ENCODE assay signal across 1 cellular context in the genomic region with DNA sequence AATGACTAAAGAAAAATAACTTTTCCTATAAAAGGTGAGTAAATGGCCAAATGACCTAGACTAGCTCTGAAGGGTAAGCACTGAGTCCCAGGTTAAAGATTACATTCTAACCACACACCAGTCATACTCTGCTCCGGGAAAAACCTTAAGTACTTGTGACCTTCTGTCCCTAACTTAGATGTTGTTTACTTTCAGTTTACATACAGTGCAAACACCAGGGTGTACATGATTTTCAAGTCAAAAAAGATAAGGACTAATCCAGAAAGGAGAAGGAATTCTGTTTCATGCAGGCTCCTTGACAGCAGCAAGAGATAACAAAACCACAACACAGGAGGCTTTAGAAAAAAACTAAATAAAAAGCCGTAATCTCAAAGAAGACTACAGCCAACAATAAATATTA.
TF ChIP-seq lines count a peak whose summit lies in the region.

No MANE protein-coding gene starts in this region.

TF ChIP-seq in K562, 482 proteins besides CTCF, POLR2A, EP300 and RAD21 (continued from another document and continues in another):
- TF ChIP-seq, protein P1, sequence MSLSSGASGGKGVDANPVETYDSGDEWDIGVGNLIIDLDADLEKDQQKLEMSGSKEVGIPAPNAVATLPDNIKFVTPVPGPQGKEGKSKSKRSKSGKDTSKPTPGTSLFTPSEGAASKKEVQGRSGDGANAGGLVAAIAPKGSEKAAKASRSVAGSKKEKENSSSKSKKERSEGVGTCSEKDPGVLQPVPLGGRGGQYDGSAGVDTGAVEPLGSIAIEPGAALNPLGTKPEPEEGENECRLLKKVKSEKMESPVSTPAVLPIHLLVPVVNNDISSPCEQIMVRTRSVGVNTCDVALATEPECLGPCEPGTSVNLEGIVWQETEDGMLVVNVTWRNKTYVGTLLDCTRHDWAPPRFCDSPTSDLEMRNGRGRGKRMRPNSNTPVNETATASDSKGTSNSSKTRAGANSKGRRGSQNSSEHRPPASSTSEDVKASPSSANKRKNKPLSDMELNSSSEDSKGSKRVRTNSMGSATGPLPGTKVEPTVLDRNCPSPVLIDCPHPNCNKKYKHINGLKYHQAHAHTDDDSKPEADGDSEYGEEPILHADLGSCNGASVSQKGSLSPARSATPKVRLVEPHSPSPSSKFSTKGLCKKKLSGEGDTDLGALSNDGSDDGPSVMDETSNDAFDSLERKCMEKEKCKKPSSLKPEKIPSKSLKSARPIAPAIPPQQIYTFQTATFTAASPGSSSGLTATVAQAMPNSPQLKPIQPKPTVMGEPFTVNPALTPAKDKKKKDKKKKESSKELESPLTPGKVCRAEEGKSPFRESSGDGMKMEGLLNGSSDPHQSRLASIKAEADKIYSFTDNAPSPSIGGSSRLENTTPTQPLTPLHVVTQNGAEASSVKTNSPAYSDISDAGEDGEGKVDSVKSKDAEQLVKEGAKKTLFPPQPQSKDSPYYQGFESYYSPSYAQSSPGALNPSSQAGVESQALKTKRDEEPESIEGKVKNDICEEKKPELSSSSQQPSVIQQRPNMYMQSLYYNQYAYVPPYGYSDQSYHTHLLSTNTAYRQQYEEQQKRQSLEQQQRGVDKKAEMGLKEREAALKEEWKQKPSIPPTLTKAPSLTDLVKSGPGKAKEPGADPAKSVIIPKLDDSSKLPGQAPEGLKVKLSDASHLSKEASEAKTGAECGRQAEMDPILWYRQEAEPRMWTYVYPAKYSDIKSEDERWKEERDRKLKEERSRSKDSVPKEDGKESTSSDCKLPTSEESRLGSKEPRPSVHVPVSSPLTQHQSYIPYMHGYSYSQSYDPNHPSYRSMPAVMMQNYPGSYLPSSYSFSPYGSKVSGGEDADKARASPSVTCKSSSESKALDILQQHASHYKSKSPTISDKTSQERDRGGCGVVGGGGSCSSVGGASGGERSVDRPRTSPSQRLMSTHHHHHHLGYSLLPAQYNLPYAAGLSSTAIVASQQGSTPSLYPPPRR (CRISPR knock-in tag; IDR thresholded peaks at IDR 0.05; ENCODE audit: borderline replicate concordance) = no peak
- no peak for TF ChIP-seq ZNF224 (CRISPR knock-in tag; IDR thresholded peaks at IDR 0.05)
- TF ChIP-seq SMARCA4 (IDR thresholded peaks at IDR 0.05) = peak; percentile 73; the same call in 1 of the 2 replicates
- TF ChIP-seq, protein P2, sequence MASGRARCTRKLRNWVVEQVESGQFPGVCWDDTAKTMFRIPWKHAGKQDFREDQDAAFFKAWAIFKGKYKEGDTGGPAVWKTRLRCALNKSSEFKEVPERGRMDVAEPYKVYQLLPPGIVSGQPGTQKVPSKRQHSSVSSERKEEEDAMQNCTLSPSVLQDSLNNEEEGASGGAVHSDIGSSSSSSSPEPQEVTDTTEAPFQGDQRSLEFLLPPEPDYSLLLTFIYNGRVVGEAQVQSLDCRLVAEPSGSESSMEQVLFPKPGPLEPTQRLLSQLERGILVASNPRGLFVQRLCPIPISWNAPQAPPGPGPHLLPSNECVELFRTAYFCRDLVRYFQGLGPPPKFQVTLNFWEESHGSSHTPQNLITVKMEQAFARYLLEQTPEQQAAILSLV (tag; IDR thresholded peaks at IDR 0.05) = no peak
- TF ChIP-seq CTBP1 (IDR thresholded peaks at IDR 0.05; ENCODE audit: borderline replicate concordance) = peak; percentile 64; the same call in 1 of the 2 replicates
- no peak for TF ChIP-seq ZNF780A (CRISPR knock-in tag; IDR thresholded peaks at IDR 0.05)
- TF ChIP-seq ILF3 (IDR thresholded peaks at IDR 0.05; ENCODE audit: borderline replicate concordance) = no peak
- no peak for TF ChIP-seq HDAC1 (IDR thresholded peaks at IDR 0.05)
- TF ChIP-seq ZNF586 (CRISPR knock-in tag; conservative IDR thresholded peaks at IDR 0.05) = no peak
- no peak for TF ChIP-seq CHD2 (IDR thresholded peaks at IDR 0.05; ENCODE audit: low read depth, low read length)
- no peak for TF ChIP-seq TCF7 (IDR thresholded peaks at IDR 0.05; ENCODE audit: borderline replicate concordance)
- no peak for TF ChIP-seq TBL1XR1 (IDR thresholded peaks at IDR 0.05; ENCODE audit: low read length in 2 of 2)
- peak; percentile 35; the same call in 1 of the 2 replicates for TF ChIP-seq NCOR1 (IDR thresholded peaks at IDR 0.05)
- TF ChIP-seq PHB (CRISPR knock-in tag; IDR thresholded peaks at IDR 0.05) = no peak
- TF ChIP-seq, protein P3, sequence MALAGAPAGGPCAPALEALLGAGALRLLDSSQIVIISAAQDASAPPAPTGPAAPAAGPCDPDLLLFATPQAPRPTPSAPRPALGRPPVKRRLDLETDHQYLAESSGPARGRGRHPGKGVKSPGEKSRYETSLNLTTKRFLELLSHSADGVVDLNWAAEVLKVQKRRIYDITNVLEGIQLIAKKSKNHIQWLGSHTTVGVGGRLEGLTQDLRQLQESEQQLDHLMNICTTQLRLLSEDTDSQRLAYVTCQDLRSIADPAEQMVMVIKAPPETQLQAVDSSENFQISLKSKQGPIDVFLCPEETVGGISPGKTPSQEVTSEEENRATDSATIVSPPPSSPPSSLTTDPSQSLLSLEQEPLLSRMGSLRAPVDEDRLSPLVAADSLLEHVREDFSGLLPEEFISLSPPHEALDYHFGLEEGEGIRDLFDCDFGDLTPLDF (CRISPR knock-in tag; IDR thresholded peaks at IDR 0.05) = no peak
- TF ChIP-seq, protein P4, sequence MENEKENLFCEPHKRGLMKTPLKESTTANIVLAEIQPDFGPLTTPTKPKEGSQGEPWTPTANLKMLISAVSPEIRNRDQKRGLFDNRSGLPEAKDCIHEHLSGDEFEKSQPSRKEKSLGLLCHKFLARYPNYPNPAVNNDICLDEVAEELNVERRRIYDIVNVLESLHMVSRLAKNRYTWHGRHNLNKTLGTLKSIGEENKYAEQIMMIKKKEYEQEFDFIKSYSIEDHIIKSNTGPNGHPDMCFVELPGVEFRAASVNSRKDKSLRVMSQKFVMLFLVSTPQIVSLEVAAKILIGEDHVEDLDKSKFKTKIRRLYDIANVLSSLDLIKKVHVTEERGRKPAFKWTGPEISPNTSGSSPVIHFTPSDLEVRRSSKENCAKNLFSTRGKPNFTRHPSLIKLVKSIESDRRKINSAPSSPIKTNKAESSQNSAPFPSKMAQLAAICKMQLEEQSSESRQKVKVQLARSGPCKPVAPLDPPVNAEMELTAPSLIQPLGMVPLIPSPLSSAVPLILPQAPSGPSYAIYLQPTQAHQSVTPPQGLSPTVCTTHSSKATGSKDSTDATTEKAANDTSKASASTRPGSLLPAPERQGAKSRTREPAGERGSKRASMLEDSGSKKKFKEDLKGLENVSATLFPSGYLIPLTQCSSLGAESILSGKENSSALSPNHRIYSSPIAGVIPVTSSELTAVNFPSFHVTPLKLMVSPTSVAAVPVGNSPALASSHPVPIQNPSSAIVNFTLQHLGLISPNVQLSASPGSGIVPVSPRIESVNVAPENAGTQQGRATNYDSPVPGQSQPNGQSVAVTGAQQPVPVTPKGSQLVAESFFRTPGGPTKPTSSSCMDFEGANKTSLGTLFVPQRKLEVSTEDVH (IDR thresholded peaks at IDR 0.05; ENCODE audit: low read depth, partially characterized antibody) = no peak
- TF ChIP-seq STAT5B (CRISPR knock-in tag; IDR thresholded peaks at IDR 0.05) = no peak
- no peak for TF ChIP-seq NR2F6 (CRISPR knock-in tag; IDR thresholded peaks at IDR 0.05)
- no peak for TF ChIP-seq KAT2B (IDR thresholded peaks at IDR 0.05; ENCODE audit: low read depth, low read length)
- no peak for TF ChIP-seq MCM2 (IDR thresholded peaks at IDR 0.05; ENCODE audit: low read depth)
- TF ChIP-seq, protein P5, sequence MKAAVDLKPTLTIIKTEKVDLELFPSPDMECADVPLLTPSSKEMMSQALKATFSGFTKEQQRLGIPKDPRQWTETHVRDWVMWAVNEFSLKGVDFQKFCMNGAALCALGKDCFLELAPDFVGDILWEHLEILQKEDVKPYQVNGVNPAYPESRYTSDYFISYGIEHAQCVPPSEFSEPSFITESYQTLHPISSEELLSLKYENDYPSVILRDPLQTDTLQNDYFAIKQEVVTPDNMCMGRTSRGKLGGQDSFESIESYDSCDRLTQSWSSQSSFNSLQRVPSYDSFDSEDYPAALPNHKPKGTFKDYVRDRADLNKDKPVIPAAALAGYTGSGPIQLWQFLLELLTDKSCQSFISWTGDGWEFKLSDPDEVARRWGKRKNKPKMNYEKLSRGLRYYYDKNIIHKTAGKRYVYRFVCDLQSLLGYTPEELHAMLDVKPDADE (conservative IDR thresholded peaks at IDR 0.05; ENCODE audit: control insufficient read depth, low read depth, low read length) = no peak
- no peak for TF ChIP-seq RBM22 (IDR thresholded peaks at IDR 0.05; ENCODE audit: low read depth, low read length, poor library complexity, severe bottlenecking)
- no peak for TF ChIP-seq PRPF4 (IDR thresholded peaks at IDR 0.05; ENCODE audit: insufficient read depth, low read depth, low read length, poor library complexity, severe bottlenecking)
- TF ChIP-seq, protein P6, sequence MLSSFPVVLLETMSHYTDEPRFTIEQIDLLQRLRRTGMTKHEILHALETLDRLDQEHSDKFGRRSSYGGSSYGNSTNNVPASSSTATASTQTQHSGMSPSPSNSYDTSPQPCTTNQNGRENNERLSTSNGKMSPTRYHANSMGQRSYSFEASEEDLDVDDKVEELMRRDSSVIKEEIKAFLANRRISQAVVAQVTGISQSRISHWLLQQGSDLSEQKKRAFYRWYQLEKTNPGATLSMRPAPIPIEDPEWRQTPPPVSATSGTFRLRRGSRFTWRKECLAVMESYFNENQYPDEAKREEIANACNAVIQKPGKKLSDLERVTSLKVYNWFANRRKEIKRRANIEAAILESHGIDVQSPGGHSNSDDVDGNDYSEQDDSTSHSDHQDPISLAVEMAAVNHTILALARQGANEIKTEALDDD (IDR thresholded peaks at IDR 0.05) = peak; percentile 88
- TF ChIP-seq ZNF584 (CRISPR knock-in tag; IDR thresholded peaks at IDR 0.05; ENCODE audit: low read depth) = 0 out of 2 replicates have a peak, but pooled peaks have one; percentile 38
- no peak for TF ChIP-seq TARDBP (IDR thresholded peaks at IDR 0.05)
- TF ChIP-seq ZC3H8 (IDR thresholded peaks at IDR 0.05) = no peak
- no peak for TF ChIP-seq SIX5 (IDR thresholded peaks at IDR 0.05; ENCODE audit: borderline replicate concordance in 1 of 2, insufficient read depth in 1 of 2, low read depth in 1 of 2, low read length in 2 of 2)
- peak; percentile 60 for TF ChIP-seq CBFA2T3 (IDR thresholded peaks at IDR 0.05)
- TF ChIP-seq ELF1 (tag; IDR thresholded peaks at IDR 0.05) = no peak
- TF ChIP-seq, protein P7, sequence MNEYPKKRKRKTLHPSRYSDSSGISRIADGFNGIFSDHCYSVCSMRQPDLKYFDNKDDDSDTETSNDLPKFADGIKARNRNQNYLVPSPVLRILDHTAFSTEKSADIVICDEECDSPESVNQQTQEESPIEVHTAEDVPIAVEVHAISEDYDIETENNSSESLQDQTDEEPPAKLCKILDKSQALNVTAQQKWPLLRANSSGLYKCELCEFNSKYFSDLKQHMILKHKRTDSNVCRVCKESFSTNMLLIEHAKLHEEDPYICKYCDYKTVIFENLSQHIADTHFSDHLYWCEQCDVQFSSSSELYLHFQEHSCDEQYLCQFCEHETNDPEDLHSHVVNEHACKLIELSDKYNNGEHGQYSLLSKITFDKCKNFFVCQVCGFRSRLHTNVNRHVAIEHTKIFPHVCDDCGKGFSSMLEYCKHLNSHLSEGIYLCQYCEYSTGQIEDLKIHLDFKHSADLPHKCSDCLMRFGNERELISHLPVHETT (CRISPR knock-in tag; conservative IDR thresholded peaks at IDR 0.05 in 1 of 2, IDR thresholded peaks at IDR 0.05 in 1 of 2) = 0 out of 4 replicates have a peak, but pooled peaks of 1 of the 2 experiments have one; percentile 36
- peak; percentile 64; the same call in 1 of the 2 replicates for TF ChIP-seq LEF1 (IDR thresholded peaks at IDR 0.05)
- TF ChIP-seq, protein P8, sequence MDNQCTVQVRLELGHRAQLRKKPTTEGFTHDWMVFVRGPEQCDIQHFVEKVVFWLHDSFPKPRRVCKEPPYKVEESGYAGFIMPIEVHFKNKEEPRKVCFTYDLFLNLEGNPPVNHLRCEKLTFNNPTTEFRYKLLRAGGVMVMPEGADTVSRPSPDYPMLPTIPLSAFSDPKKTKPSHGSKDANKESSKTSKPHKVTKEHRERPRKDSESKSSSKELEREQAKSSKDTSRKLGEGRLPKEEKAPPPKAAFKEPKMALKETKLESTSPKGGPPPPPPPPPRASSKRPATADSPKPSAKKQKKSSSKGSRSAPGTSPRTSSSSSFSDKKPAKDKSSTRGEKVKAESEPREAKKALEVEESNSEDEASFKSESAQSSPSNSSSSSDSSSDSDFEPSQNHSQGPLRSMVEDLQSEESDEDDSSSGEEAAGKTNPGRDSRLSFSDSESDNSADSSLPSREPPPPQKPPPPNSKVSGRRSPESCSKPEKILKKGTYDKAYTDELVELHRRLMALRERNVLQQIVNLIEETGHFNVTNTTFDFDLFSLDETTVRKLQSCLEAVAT (IDR thresholded peaks at IDR 0.05) = no peak
- TF ChIP-seq PHTF2 (CRISPR knock-in tag; IDR thresholded peaks at IDR 0.05) = no peak
- TF ChIP-seq ZNF778 (CRISPR knock-in tag; IDR thresholded peaks at IDR 0.05) = no peak
- TF ChIP-seq ZNF146 (CRISPR knock-in tag; IDR thresholded peaks at IDR 0.05; ENCODE audit: unreplicated experiment) = no peak
- no peak for TF ChIP-seq MTA2 (IDR thresholded peaks at IDR 0.05; ENCODE audit: low read depth)
- peak; percentile 96 for TF ChIP-seq SOX6 (IDR thresholded peaks at IDR 0.05)
- TF ChIP-seq, protein P9, sequence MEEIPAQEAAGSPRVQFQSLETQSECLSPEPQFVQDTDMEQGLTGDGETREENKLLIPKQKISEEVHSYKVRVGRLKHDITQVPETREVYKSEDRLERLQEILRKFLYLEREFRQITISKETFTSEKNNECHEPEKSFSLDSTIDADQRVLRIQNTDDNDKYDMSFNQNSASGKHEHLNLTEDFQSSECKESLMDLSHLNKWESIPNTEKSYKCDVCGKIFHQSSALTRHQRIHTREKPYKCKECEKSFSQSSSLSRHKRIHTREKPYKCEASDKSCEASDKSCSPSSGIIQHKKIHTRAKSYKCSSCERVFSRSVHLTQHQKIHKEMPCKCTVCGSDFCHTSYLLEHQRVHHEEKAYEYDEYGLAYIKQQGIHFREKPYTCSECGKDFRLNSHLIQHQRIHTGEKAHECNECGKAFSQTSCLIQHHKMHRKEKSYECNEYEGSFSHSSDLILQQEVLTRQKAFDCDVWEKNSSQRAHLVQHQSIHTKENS (CRISPR knock-in tag; IDR thresholded peaks at IDR 0.05) = no peak
- TF ChIP-seq MTA1 (IDR thresholded peaks at IDR 0.05; ENCODE audit: borderline replicate concordance) = peak; percentile 43; the same call in 1 of the 2 replicates
- no peak for TF ChIP-seq ZNF263 (CRISPR knock-in tag; IDR thresholded peaks at IDR 0.05; ENCODE audit: borderline replicate concordance)
- no peak for TF ChIP-seq PPARD (CRISPR knock-in tag; IDR thresholded peaks at IDR 0.05)
- TF ChIP-seq, protein P10, sequence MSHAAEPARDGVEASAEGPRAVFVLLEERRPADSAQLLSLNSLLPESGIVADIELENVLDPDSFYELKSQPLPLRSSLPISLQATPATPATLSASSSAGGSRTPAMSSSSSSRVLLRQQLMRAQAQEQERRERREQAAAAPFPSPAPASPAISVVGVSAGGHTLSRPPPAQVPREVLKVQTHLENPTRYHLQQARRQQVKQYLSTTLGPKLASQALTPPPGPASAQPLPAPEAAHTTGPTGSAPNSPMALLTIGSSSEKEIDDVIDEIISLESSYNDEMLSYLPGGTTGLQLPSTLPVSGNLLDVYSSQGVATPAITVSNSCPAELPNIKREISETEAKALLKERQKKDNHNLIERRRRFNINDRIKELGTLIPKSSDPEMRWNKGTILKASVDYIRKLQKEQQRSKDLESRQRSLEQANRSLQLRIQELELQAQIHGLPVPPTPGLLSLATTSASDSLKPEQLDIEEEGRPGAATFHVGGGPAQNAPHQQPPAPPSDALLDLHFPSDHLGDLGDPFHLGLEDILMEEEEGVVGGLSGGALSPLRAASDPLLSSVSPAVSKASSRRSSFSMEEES (CRISPR knock-in tag; IDR thresholded peaks at IDR 0.05) = no peak
- no peak for TF ChIP-seq ZNF3 (CRISPR knock-in tag; IDR thresholded peaks at IDR 0.05)
- TF ChIP-seq HMG20A (CRISPR knock-in tag; conservative IDR thresholded peaks at IDR 0.05) = no peak; the same call in 1 of the 2 replicates
- TF ChIP-seq KDM1A (IDR thresholded peaks at IDR 0.05) = peak; percentile 58 to 65
